ENCODE assay signal across 10 cellular contexts in genomic region chr20:2814587-2815051, GRCh38.
A peak's percentile ranks its signal among the peaks of the same experiment; 100 is the strongest.
DNase-seq lines count a peak whose midpoint lies in the region; ATAC-seq and TF ChIP-seq lines count a peak whose summit lies in the region.
"Had no signal": no experiment of that assay in that cellular context is flagged by ENCODE, and none has a peak within 500 bp of the region (broad histone marks: within the 10 kb centered on the region; RNA-seq: fewer than 3 reads in every experiment).

Gene C20orf141, plus strand, starts transcription at chr20:2814987. Its CDS starts 198 bp downstream, at chr20:2815185.

- H3K27me3 ChIP-seq in subcutaneous abdominal adipose tissue (ENCODE audit: control insufficient read depth in 5 of 5, insufficient read depth in 4 of 5, low read length in 5 of 5) = no peaks in the 10 kb centered on the region

- H3K4me3 ChIP-seq in HFF-Myc (replicated peaks; ENCODE audit: low read depth, low read length) = no peak within 1 kb of the TSS
- no peak within 1 kb of the TSS for H3K4me3 ChIP-seq in subcutaneous abdominal adipose tissue (ENCODE audit: low read depth in 1 of 5, low read length in 5 of 5)
- H3K4me3 ChIP-seq: suprapubic skin had no signal

- H3K4me1 ChIP-seq in subcutaneous abdominal adipose tissue (ENCODE audit: control insufficient read depth in 5 of 5, insufficient read depth in 5 of 5, low read length in 5 of 5) = peaks cover 2 to 52% (median 41%) of the 10 kb centered on the region in 5 donors

- ATAC-seq in HG02852 (IDR thresholded peaks at IDR 0.05; ENCODE audit: unreplicated experiment) = no peak

- H3K27ac ChIP-seq in subcutaneous abdominal adipose tissue (ENCODE audit: low read depth, low read length) = no peak within 1 kb of the TSS
- H3K27ac ChIP-seq: suprapubic skin had no signal

- peaks cover 0 to 12% (median 9%) of the 10 kb centered on the region in 5 donors for H3K9me3 ChIP-seq in subcutaneous abdominal adipose tissue (ENCODE audit: control insufficient read depth in 5 of 5, low read length in 5 of 5)
- H3K9me3 ChIP-seq: suprapubic skin had no signal

- no peak for TF ChIP-seq CTCF in HFF-Myc (IDR thresholded peaks at IDR 0.05; ENCODE audit: low read depth, low read length, missing control alignments)

- peak within 1 kb of the TSS in 3 of 5 donors; percentile 15 to 30 (median 20) for H3K9ac ChIP-seq in subcutaneous abdominal adipose tissue (ENCODE audit: low read length in 5 of 5)

- H3K36me3 ChIP-seq in subcutaneous abdominal adipose tissue (ENCODE audit: control insufficient read depth in 5 of 5, insufficient read depth in 5 of 5, low read length in 5 of 5) = no peaks in the 10 kb centered on the region
- H3K36me3 ChIP-seq: suprapubic skin had no signal

- peak; percentile 94 for DNase-seq in HFF-Myc (ENCODE audit: extremely low read depth, low read depth)
- DNase-seq in SW 1271 (lab: John Stamatoyannopoulos, UW) = peak; percentile 73 to 88
- peak; percentile 21 for DNase-seq in foreskin melanocyte
- no peak for DNase-seq in stimulated activated CD8-positive, alpha-beta memory T cell treated with anti-CD3 and anti-CD28 coated beads, Interleukin-4, amount 100 ng/mL, for 48 hours
- no peak for DNase-seq in cortex of kidney (lab: John Stamatoyannopoulos, UW)
- no peak for DNase-seq in activated CD4-positive, CD25-positive, alpha-beta regulatory T cell (lab: John Stamatoyannopoulos, UW)
- DNase-seq: NK-92 treated with Interleukin-12 subunit alpha and Interleukin-12 subunit beta, amount 100 ng/mL, for 24 hours had no signal

Comparison
In these comparisons a context has a peak if more than half of its experiments do, and no peak if none do; other contexts are left out.
1. DNase-seq: peak in HFF-Myc (single experiment), SW 1271 (2 of 2) and foreskin melanocyte (single experiment); none in stimulated activated CD8-positive, alpha-beta memory T cell treated with anti-CD3 and anti-CD28 coated beads, Interleukin-4, amount 100 ng/mL, for 48 hours (single experiment), cortex of kidney (single experiment) and activated CD4-positive, CD25-positive, alpha-beta regulatory T cell (0 of 4).